ENCODE assay signal across 1 cellular context in genomic region chr6:30617565-30618269, GRCh38.
TF ChIP-seq lines count a peak whose summit lies in the region.

Gene MRPS18B (plus strand): TSS chr6:30617840. CDS start chr6:30617866, 26 bp downstream.

TF ChIP-seq in K562, 482 proteins besides CTCF, POLR2A, EP300 and RAD21 (continued from another document and continues in another):
- TF ChIP-seq PCBP2 (IDR thresholded peaks at IDR 0.05; ENCODE audit: low read depth, low read length, poor library complexity, severe bottlenecking) (no peak), POLR2B (IDR thresholded peaks at IDR 0.05; ENCODE audit: low read depth, partially characterized antibody) (peak; percentile 94), FOXK1 (CRISPR knock-in tag; IDR thresholded peaks at IDR 0.05; ENCODE audit: borderline replicate concordance) (peak; percentile 78; the same call in 1 of the 2 replicates), DPF2 (IDR thresholded peaks at IDR 0.05) (peak; percentile 64), ARHGAP35 (IDR thresholded peaks at IDR 0.05; ENCODE audit: partially characterized antibody) (no peak), ETS1 (conservative IDR thresholded peaks at IDR 0.05; ENCODE audit: control insufficient read depth, low read depth, low read length) (peak; percentile 74), RNF2 (IDR thresholded peaks at IDR 0.05) (peak; percentile 36; the same call in 1 of the 2 replicates), PRDM10 (IDR thresholded peaks at IDR 0.05; ENCODE audit: partially characterized antibody) (peak; percentile 77), CTBP1 (IDR thresholded peaks at IDR 0.05; ENCODE audit: borderline replicate concordance) (peak; percentile 43; the same call in 1 of the 2 replicates), ZNF592 (IDR thresholded peaks at IDR 0.05) (peak; percentile 90), RB1 (IDR thresholded peaks at IDR 0.05; ENCODE audit: low read depth) (peak; percentile 89), HNRNPK (IDR thresholded peaks at IDR 0.05; ENCODE audit: low read depth, low read length, poor library complexity, severe bottlenecking) (no peak), KLF13 (tag; IDR thresholded peaks at IDR 0.05; ENCODE audit: borderline replicate concordance, low read depth) (peak; percentile 36; the same call in 1 of the 2 replicates), NFE2 (IDR thresholded peaks at IDR 0.05; ENCODE audit: low read depth) (0 out of 2 replicates have a peak, but pooled peaks have one; percentile 12), DACH1 (IDR thresholded peaks at IDR 0.05; ENCODE audit: partially characterized antibody) (peak; percentile 8), HBP1 (CRISPR knock-in tag; IDR thresholded peaks at IDR 0.05) (0 out of 2 replicates have a peak, but pooled peaks have one; percentile 12), GABPB2 (CRISPR knock-in tag; conservative IDR thresholded peaks at IDR 0.05) (0 out of 2 replicates have a peak, but pooled peaks have one; percentile 48), ZBTB11 (CRISPR knock-in tag; IDR thresholded peaks at IDR 0.05) (peak in 1 of 3 experiments; percentile 83; a peak in 3 of 6 replicates), ZHX1 (conservative IDR thresholded peaks at IDR 0.05; ENCODE audit: low read length) (no peak; the same call in 1 of the 2 replicates), NCOR1 (IDR thresholded peaks at IDR 0.05) (peak; percentile 43), MITF (IDR thresholded peaks at IDR 0.05) (peak; percentile 41; the same call in 1 of the 2 replicates), ZBTB9 (CRISPR knock-in tag; IDR thresholded peaks at IDR 0.05) (peak; percentile 30; the same call in 1 of the 2 replicates), SAFB (IDR thresholded peaks at IDR 0.05; ENCODE audit: borderline replicate concordance, low read depth, low read length) (no peak), ZFX (CRISPR knock-in tag; IDR thresholded peaks at IDR 0.05) (peak; percentile 17; the same call in 1 of the 2 replicates), RBM15 (IDR thresholded peaks at IDR 0.05; ENCODE audit: insufficient read depth, low read length) (no peak), ZBTB2 (IDR thresholded peaks at IDR 0.05) (peak; percentile 99), ASH1L (IDR thresholded peaks at IDR 0.05; ENCODE audit: borderline replicate concordance, low read depth, partially characterized antibody) (no peak), ZBTB33 (CRISPR knock-in tag; IDR thresholded peaks at IDR 0.05) (peak; percentile 32; the same call in 1 of the 2 replicates)
